ENCODE assay signal across 1 cellular context in the genomic region with DNA sequence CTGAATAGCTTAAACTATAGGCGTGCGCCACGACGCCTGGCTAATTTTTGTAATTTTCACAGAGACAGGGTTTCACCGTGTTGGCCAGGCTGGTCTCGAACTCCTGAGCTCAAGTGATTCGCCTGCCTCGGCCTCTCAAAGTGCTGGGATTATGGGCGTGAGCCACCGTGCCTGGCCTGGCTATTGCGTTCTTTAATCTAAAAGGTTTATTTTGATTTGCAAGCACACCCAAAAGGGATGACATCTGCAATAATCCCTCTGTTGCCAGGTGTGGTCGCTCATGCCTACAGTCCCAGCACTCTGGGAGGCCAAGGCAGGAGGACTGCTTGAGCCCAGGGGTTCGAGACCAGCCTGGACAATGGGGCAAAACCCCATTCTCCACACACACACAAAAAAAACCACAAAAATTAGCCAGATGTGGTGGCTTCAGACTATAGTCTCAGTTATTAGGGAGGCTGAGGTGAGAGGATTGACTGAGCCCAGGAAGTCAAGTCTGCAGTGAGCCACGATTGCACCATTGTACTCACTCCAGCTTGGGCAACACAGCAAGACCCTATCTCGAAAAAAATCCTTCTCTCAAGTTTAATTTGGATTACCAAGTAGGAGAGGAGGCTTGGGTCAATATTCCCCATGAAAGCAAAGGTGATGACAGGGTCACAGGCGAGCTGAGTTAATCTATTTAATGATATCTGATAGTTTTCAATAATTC.
TF ChIP-seq lines count a peak whose summit lies in the region.

No MANE protein-coding gene starts in this region.

TF ChIP-seq in HepG2, 621 proteins besides CTCF, POLR2A, EP300 and RAD21 (continued from another document and continues in another):
- TF ChIP-seq, protein P1, sequence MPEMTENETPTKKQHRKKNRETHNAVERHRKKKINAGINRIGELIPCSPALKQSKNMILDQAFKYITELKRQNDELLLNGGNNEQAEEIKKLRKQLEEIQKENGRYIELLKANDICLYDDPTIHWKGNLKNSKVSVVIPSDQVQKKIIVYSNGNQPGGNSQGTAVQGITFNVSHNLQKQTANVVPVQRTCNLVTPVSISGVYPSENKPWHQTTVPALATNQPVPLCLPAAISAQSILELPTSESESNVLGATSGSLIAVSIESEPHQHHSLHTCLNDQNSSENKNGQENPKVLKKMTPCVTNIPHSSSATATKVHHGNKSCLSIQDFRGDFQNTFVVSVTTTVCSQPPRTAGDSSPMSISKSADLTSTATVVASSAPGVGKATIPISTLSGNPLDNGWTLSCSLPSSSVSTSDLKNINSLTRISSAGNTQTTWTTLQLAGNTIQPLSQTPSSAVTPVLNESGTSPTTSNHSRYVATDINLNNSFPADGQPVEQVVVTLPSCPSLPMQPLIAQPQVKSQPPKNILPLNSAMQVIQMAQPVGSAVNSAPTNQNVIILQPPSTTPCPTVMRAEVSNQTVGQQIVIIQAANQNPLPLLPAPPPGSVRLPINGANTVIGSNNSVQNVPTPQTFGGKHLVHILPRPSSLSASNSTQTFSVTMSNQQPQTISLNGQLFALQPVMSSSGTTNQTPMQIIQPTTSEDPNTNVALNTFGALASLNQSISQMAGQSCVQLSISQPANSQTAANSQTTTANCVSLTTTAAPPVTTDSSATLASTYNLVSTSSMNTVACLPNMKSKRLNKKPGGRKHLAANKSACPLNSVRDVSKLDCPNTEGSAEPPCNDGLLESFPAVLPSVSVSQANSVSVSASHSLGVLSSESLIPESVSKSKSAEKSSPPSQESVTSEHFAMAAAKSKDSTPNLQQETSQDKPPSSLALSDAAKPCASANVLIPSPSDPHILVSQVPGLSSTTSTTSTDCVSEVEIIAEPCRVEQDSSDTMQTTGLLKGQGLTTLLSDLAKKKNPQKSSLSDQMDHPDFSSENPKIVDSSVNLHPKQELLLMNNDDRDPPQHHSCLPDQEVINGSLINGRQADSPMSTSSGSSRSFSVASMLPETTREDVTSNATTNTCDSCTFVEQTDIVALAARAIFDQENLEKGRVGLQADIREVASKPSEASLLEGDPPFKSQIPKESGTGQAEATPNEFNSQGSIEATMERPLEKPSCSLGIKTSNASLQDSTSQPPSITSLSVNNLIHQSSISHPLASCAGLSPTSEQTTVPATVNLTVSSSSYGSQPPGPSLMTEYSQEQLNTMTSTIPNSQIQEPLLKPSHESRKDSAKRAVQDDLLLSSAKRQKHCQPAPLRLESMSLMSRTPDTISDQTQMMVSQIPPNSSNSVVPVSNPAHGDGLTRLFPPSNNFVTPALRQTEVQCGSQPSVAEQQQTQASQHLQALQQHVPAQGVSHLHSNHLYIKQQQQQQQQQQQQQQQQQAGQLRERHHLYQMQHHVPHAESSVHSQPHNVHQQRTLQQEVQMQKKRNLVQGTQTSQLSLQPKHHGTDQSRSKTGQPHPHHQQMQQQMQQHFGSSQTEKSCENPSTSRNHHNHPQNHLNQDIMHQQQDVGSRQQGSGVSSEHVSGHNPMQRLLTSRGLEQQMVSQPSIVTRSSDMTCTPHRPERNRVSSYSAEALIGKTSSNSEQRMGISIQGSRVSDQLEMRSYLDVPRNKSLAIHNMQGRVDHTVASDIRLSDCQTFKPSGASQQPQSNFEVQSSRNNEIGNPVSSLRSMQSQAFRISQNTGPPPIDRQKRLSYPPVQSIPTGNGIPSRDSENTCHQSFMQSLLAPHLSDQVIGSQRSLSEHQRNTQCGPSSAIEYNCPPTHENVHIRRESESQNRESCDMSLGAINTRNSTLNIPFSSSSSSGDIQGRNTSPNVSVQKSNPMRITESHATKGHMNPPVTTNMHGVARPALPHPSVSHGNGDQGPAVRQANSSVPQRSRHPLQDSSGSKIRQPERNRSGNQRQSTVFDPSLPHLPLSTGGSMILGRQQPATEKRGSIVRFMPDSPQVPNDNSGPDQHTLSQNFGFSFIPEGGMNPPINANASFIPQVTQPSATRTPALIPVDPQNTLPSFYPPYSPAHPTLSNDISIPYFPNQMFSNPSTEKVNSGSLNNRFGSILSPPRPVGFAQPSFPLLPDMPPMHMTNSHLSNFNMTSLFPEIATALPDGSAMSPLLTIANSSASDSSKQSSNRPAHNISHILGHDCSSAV (CRISPR knock-in tag; IDR thresholded peaks at IDR 0.05; ENCODE audit: borderline replicate concordance) = no peak
- TF ChIP-seq ZSCAN22 (CRISPR knock-in tag; IDR thresholded peaks at IDR 0.05) (no peak), ZNF761 (CRISPR knock-in tag; conservative IDR thresholded peaks at IDR 0.05) (no peak), YY1 (IDR thresholded peaks at IDR 0.05; ENCODE audit: insufficient read depth, insufficient replicate concordance, low read depth, low read length) (no peak), RNF219 (CRISPR knock-in tag; IDR thresholded peaks at IDR 0.05) (no peak), ZNF441 (CRISPR knock-in tag; IDR thresholded peaks at IDR 0.05; ENCODE audit: borderline replicate concordance) (no peak), HMG20B (CRISPR knock-in tag; conservative IDR thresholded peaks at IDR 0.05) (no peak), ZBTB38 (CRISPR knock-in tag; IDR thresholded peaks at IDR 0.05) (0 out of 2 replicates have a peak, but pooled peaks have one; percentile 47), RFXANK (CRISPR knock-in tag; IDR thresholded peaks at IDR 0.05) (no peak), EEA1 (CRISPR knock-in tag; IDR thresholded peaks at IDR 0.05; ENCODE audit: borderline replicate concordance) (0 out of 2 replicates have a peak, but pooled peaks have one; percentile 50), ZNF770 (CRISPR knock-in tag; IDR thresholded peaks at IDR 0.05) (peak; percentile 92), HCFC1 (IDR thresholded peaks at IDR 0.05; ENCODE audit: low read depth, low read length) (no peak), HOXA5 (CRISPR knock-in tag; IDR thresholded peaks at IDR 0.05) (no peak), ZNF235 (CRISPR knock-in tag; IDR thresholded peaks at IDR 0.05; ENCODE audit: borderline replicate concordance) (no peak), ZFP1 (CRISPR knock-in tag; IDR thresholded peaks at IDR 0.05) (no peak), ZNF513 (CRISPR knock-in tag; conservative IDR thresholded peaks at IDR 0.05) (0 out of 2 replicates have a peak, but pooled peaks have one; percentile 1), ZNF274 (CRISPR knock-in tag; IDR thresholded peaks at IDR 0.05) (no peak), NFIB (CRISPR knock-in tag; IDR thresholded peaks at IDR 0.05; ENCODE audit: borderline replicate concordance) (no peak), ATRX (CRISPR knock-in tag; IDR thresholded peaks at IDR 0.05; ENCODE audit: borderline replicate concordance) (no peak), ZC3H13 (CRISPR knock-in tag; IDR thresholded peaks at IDR 0.05) (no peak), ETV5 (CRISPR knock-in tag; IDR thresholded peaks at IDR 0.05; ENCODE audit: borderline replicate concordance) (no peak), TFDP2 (CRISPR knock-in tag; IDR thresholded peaks at IDR 0.05) (no peak)
- TF ChIP-seq, protein P2, sequence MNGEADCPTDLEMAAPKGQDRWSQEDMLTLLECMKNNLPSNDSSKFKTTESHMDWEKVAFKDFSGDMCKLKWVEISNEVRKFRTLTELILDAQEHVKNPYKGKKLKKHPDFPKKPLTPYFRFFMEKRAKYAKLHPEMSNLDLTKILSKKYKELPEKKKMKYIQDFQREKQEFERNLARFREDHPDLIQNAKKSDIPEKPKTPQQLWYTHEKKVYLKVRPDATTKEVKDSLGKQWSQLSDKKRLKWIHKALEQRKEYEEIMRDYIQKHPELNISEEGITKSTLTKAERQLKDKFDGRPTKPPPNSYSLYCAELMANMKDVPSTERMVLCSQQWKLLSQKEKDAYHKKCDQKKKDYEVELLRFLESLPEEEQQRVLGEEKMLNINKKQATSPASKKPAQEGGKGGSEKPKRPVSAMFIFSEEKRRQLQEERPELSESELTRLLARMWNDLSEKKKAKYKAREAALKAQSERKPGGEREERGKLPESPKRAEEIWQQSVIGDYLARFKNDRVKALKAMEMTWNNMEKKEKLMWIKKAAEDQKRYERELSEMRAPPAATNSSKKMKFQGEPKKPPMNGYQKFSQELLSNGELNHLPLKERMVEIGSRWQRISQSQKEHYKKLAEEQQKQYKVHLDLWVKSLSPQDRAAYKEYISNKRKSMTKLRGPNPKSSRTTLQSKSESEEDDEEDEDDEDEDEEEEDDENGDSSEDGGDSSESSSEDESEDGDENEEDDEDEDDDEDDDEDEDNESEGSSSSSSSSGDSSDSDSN (CRISPR knock-in tag; IDR thresholded peaks at IDR 0.05) = no peak
- TF ChIP-seq, protein P3, sequence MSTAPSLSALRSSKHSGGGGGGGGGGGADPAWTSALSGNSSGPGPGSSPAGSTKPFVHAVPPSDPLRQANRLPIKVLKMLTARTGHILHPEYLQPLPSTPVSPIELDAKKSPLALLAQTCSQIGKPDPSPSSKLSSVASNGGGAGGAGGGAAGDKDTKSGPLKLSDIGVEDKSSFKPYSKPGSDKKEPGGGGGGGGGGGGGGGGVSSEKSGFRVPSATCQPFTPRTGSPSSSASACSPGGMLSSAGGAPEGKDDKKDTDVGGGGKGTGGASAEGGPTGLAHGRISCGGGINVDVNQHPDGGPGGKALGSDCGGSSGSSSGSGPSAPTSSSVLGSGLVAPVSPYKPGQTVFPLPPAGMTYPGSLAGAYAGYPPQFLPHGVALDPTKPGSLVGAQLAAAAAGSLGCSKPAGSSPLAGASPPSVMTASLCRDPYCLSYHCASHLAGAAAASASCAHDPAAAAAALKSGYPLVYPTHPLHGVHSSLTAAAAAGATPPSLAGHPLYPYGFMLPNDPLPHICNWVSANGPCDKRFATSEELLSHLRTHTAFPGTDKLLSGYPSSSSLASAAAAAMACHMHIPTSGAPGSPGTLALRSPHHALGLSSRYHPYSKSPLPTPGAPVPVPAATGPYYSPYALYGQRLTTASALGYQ (CRISPR knock-in tag; IDR thresholded peaks at IDR 0.05) = no peak
- TF ChIP-seq, protein P4, sequence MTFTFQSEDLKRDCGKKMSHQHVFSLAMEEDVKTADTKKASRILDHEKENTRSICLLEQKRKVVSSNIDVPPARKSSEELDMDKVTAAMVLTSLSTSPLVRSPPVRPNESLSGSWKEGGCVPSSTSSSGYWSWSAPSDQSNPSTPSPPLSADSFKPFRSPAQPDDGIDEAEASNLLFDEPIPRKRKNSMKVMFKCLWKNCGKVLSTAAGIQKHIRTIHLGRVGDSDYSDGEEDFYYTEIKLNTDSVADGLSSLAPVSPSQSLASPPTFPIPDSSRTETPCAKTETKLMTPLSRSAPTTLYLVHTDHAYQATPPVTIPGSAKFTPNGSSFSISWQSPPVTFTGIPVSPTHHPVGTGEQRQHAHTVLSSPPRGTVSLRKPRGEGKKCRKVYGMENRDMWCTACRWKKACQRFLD (CRISPR knock-in tag; IDR thresholded peaks at IDR 0.05; ENCODE audit: borderline replicate concordance) = no peak
